In genomic region chr2:26718949-26719686, GRCh38 we compare ENCODE assay signal across 16 cellular contexts. TPM values are rescaled to one million over a fixed set of nuclear protein-coding genes. Genes with fewer than 3 reads are reported as not detected.
"Had no signal": no experiment of that assay in that cellular context is flagged by ENCODE, and none has a peak within 500 bp of the region (broad histone marks: within the 10 kb centered on the region; RNA-seq: fewer than 3 reads in every experiment).

No MANE protein-coding gene starts in this region.

- H3K27ac ChIP-seq: ascending aorta, skin epidermis had no signal

- DNase-seq: activated CD4-positive, alpha-beta T cell treated with anti-CD3 and anti-CD28 coated beads, Interleukin-2, amount 50 U/mL, for 1 hour; activated CD8-positive, alpha-beta memory T cell treated with anti-CD3 and anti-CD28 coated beads for 24 hours; activated naive CD4-positive, alpha-beta T cell treated with Interleukin-2 at 50 U/mL for 16 hours; erythroblast; hippocampal formation; left ventricle myocardium inferior; mesendoderm; stimulated activated CD4-positive, alpha-beta T cell treated with anti-CD3 and anti-CD28 coated beads, Interleukin-15, amount 100 ng/mL, for 24 hours; stimulated activated CD4-positive, alpha-beta T cell treated with anti-CD3 and anti-CD28 coated beads, Interleukin-4, amount 100 ng/mL, for 1 hour; stimulated activated naive B cell treated with anti-CD40 and anti-IgM and Interleukin-4, amounts not matched to agents 10 μg/mL and 1 μg/mL and 100 μg/mL, for 72 hours; substantia nigra; trophoblast cell had no signal

- H3K36me3 ChIP-seq: ascending aorta, left ventricle myocardium inferior had no signal

- H3K27me3 ChIP-seq: ascending aorta had no signal

- H3K9me3 ChIP-seq: ascending aorta, left ventricle myocardium inferior had no signal

- FAIRE-seq: keratinocyte had no signal

- H3K4me3 ChIP-seq: ascending aorta, left ventricle myocardium inferior, skin epidermis had no signal

- ATAC-seq: stimulated activated naive B cell treated with anti-CD40 and anti-IgM and Interleukin-4, amounts not matched to agents 10 μg/mL and 1 μg/mL and 100 μg/mL, for 72 hours had no signal

RNA-seq across cellular contexts. Expression of gene KCNK3, which starts 26.6 kb away (rescaled TPM):
- total RNA-seq: activated T-helper 1 cell treated with anti-CD3 and anti-CD28 coated beads, Interleukin-12 subunit alpha, Interleukin-12 subunit beta, Interleukin-2, Interleukin-4 antibody, amounts not matched to agents 30 ng/mL and 10 ng/mL and 1 ng/mL, durations not matched to agents 14 hours and 24 hours and 36 hours had no signal
- polyA plus RNA-seq: keratinocyte had no signal
